ENCODE assay signal across 24 cellular contexts in genomic region chr4:63814171-63814964, GRCh38.
"Had no signal": no experiment of that assay in that cellular context is flagged by ENCODE, and none has a peak within 500 bp of the region (broad histone marks: within the 10 kb centered on the region; RNA-seq: fewer than 3 reads in every experiment).

No MANE protein-coding gene starts in this region.

- FAIRE-seq: endothelial cell of umbilical vein had no signal

- H3K36me3 ChIP-seq: colonic mucosa, neural progenitor cell, sigmoid colon, tibial nerve had no signal

- ATAC-seq: foreskin keratinocyte; left colon; left ventricle myocardium superior; natural killer cell treated with Interleukin-12 subunit alpha and Interleukin-12 subunit beta and Interleukin-15 and Interleukin-18, amount 100 ng/mL, for 72 hours; psoas muscle had no signal

- H3K79me2 ChIP-seq: hepatocyte had no signal

- H3K4me1 ChIP-seq: colonic mucosa, foreskin keratinocyte, neural progenitor cell, psoas muscle, sigmoid colon, testis, tibial nerve had no signal

- H3K4me3 ChIP-seq: colonic mucosa, hepatocyte, lung, neural progenitor cell, psoas muscle, sigmoid colon, skin epidermis, testis, tibial nerve had no signal

- H3K27ac ChIP-seq: colonic mucosa, foreskin keratinocyte, hepatocyte, neural progenitor cell, psoas muscle, sigmoid colon, skin epidermis, testis, tibial nerve had no signal

- H3K4me2 ChIP-seq: hepatocyte, neural progenitor cell had no signal

- H2AFZ ChIP-seq: hepatocyte, neural progenitor cell had no signal

- H3K9ac ChIP-seq: neural progenitor cell had no signal

- H3K9me3 ChIP-seq: colonic mucosa, psoas muscle, sigmoid colon, testis, tibial nerve had no signal

- DNase-seq: cerebellar nuclear complex; colonic mucosa; dermis blood vessel endothelial cell; erythroblast; foreskin keratinocyte; head of caudate nucleus; left colon; left ventricle myocardium superior; mesenchymal stem cell; midbrain; occipital lobe; retina; sigmoid colon; stimulated activated CD4-positive, alpha-beta T cell treated with anti-CD3 and anti-CD28 coated beads, Interleukin-12 subunit alpha, Interleukin-12 subunit beta, amount 100 ng/mL, for 4 hours; stimulated activated naive CD4-positive, alpha-beta T cell treated with Interleukin-2 at 50 U/mL for 16 hours; testis had no signal

- H3K27me3 ChIP-seq: colonic mucosa, foreskin keratinocyte, hepatocyte, neural progenitor cell, sigmoid colon, testis, tibial nerve had no signal
